Comparison of ENCODE assay signal across 22 cellular contexts in the genomic region with DNA sequence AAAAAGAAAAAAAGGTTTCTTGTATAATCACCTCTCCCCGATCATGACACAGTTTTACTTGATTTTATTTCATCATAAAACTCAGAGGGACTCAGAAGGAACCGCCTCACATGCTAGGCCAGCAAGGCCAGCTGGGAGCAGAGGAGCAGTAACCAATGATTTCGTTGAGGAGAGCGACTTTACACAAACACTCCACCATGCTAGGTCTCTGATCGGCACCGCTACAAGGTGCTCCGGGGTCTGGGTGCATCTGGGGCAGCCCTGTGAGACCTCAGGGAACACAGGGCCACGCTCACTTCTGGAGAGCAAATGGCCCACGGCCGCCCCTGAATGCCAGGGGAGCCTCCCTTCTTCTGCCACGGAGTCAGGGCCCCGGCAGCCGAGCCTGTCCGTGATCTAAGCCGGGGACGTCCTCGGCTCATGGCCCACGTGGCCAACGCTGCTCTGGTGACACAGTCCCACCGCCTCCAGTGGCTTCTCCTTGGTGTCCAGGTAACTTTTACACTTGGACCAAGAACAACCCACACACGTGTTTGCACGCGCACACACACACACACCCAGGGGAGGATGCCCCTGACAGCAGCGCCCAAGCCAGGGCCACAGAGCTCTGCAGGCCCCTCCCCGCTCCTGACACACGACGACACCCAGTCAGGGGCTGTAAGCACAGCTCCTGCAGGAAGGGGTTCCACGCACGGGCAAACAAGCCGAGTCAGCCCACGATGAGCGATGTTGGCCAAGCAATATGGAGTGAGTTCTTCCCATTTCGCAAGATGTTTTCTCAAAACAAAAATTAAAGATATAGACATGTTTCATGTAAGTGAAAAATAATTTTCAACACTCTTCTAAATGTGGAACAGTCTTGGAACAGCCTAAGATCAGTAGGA.
DNase-seq lines count a peak whose midpoint lies in the region; ATAC-seq and TF ChIP-seq lines count a peak whose summit lies in the region.
"Had no signal": no experiment of that assay in that cellular context is flagged by ENCODE, and none has a peak within 500 bp of the region (broad histone marks: within the 10 kb centered on the region; RNA-seq: fewer than 3 reads in every experiment).

No MANE protein-coding gene starts in this region.

- H3K4me3 ChIP-seq in BLaER1 treated with 17β-estradiol and CSF1 and Interleukin-3, amounts not matched to agents 10 nM and 100 nM = peak overlapping the region; percentile 19 to 61 (median 44); a peak in 16 of 20 replicates
- no peak overlapping the region for H3K4me3 ChIP-seq in SJCRH30
- no peak overlapping the region for H3K4me3 ChIP-seq in neural cell (ENCODE audit: low read length)
- H3K4me3 ChIP-seq: psoas muscle, SK-N-MC, tibial artery had no signal

- H3K4me3 Mint-ChIP-seq in CD4-positive, alpha-beta T cell = peak overlapping the region; percentile 3
- H3K4me3 Mint-ChIP-seq: HFFc6; T-helper 2 cell treated with Interferon-gamma antibody and Interleukin-4, amounts not matched to agents 5 μg/mL and 100 μg/mL, for 36 hours had no signal

- H3K9me3 Mint-ChIP-seq in CD4-positive, alpha-beta T cell = no peaks in the 10 kb centered on the region
- H3K9me3 Mint-ChIP-seq: T-helper 2 cell treated with Interferon-gamma antibody and Interleukin-4, amounts not matched to agents 5 μg/mL and 100 μg/mL, for 36 hours had no signal

- no peak for DNase-seq in CD4-positive, alpha-beta T cell
- no peak for DNase-seq in SJCRH30
- DNase-seq in HPDE6-E6E7 (ENCODE audit: extremely low spot score) = no peak
- DNase-seq in hepatic stellate cell (ENCODE audit: low spot score) = no peak
- no peak for DNase-seq in GM19240 (ENCODE audit: insufficient read length, low spot score)
- DNase-seq: activated CD4-positive, alpha-beta T cell treated with anti-CD3 and anti-CD28 coated beads, Interleukin-2, amount 50 U/mL, for 4 hours; activated effector memory CD4-positive, alpha-beta T cell treated with anti-CD3 and anti-CD28 coated beads, Interleukin-2, amount 50 U/mL, for 16 hours; amniotic stem cell; HFFc6; NCI-H1417 treated with DMSO at 0.1 percent for 48 hours; NCI-H510A; NK-92 treated with Interleukin-12 subunit alpha and Interleukin-12 subunit beta, amount 100 ng/mL, for 24 hours; psoas muscle; stimulated activated CD4-positive, alpha-beta T cell treated with anti-CD3 and anti-CD28 coated beads, Interleukin-4, amount 100 ng/mL, for 24 hours; stimulated activated naive CD4-positive, alpha-beta T cell treated with Interleukin-2 at 50 U/mL for 16 hours; WERI-Rb-1 had no signal

- peaks cover 93% of the 10 kb centered on the region for H3K79me2 ChIP-seq in neural cell (replicated peaks; ENCODE audit: insufficient read depth, low read length)

- no peak overlapping the region for H2AFZ ChIP-seq in neural cell (ENCODE audit: low read depth, low read length)

- CTCF ChIA-PET in CD4-positive, alpha-beta T cell (lab: Charles Lee) = no interaction called here

- H3K27me3 ChIP-seq in BLaER1 treated with 17β-estradiol and CSF1 and Interleukin-3, amounts not matched to agents 10 nM and 100 nM = peaks cover 0 to 65% (median under 1%) of the 10 kb centered on the region in 11 experiments; a peak in 10 of 22 replicates
- H3K27me3 ChIP-seq in CD4-positive, alpha-beta T cell (ENCODE audit: control insufficient read depth, insufficient read depth, low read length) = peaks cover 6% of the 10 kb centered on the region
- H3K27me3 ChIP-seq in SJCRH30 (no peaks in the 10 kb centered on the region), neural cell (ENCODE audit: insufficient read depth, low read depth, low read length) (no peaks in the 10 kb centered on the region)

- peak overlapping the region in 10 of 11 experiments; percentile 11 to 85 (median 72); a peak in 18 of 22 replicates for H3K9ac ChIP-seq in BLaER1 treated with 17β-estradiol and CSF1 and Interleukin-3, amounts not matched to agents 10 nM and 100 nM
- peak overlapping the region; percentile 12 for H3K9ac ChIP-seq in neural cell (ENCODE audit: low read length)

- intact Hi-C loops in CD4-positive, alpha-beta T cell (cut with DNase I, micrococcal nuclease) = loop anchor here in 1 of 2 experiments (5.0 kb wide), 1 partner anchor 57 kb away; no protein-coding TSS in a partner anchor

- no peak for TF ChIP-seq CTCF in CD4-positive, alpha-beta T cell (IDR thresholded peaks at IDR 0.05)
- no peak for TF ChIP-seq CTCF in neural cell (IDR thresholded peaks at IDR 0.05; ENCODE audit: poor library complexity, severe bottlenecking)

- H3K36me3 Mint-ChIP-seq in CD4-positive, alpha-beta T cell (ENCODE audit: low read depth) = no peaks in the 10 kb centered on the region

- H3F3A ChIP-seq in neural cell (ENCODE audit: insufficient read depth, low read length, poor library complexity, severe bottlenecking) = no peaks in the 10 kb centered on the region

- H4K20me1 ChIP-seq in BLaER1 treated with 17β-estradiol and CSF1 and Interleukin-3, amounts not matched to agents 10 nM and 100 nM = peaks cover 0 to under 1% (median 0%) of the 10 kb centered on the region in 11 experiments; a peak in 1 of 22 replicates
- peaks cover 27% of the 10 kb centered on the region for H4K20me1 ChIP-seq in neural cell (ENCODE audit: insufficient read depth)

- H3K9me2 ChIP-seq in neural cell (ENCODE audit: insufficient read depth, low read length) = no peaks in the 10 kb centered on the region

- peak overlapping the region in 10 of 11 experiments; percentile 41 to 98 (median 86); a peak in 20 of 22 replicates for H3K27ac ChIP-seq in BLaER1 treated with 17β-estradiol and CSF1 and Interleukin-3, amounts not matched to agents 10 nM and 100 nM
- no peak overlapping the region for H3K27ac ChIP-seq in CD4-positive, alpha-beta T cell (ENCODE audit: low read depth, low read length)
- H3K27ac ChIP-seq in SJCRH30 (peak overlapping the region; percentile 49), neural cell (ENCODE audit: low read length) (peak overlapping the region; percentile 49)
- H3K27ac ChIP-seq: neutrophil, psoas muscle, SK-N-MC, tibial artery, WERI-Rb-1 had no signal

- H3K9me3 ChIP-seq in BLaER1 treated with 17β-estradiol and CSF1 and Interleukin-3, amounts not matched to agents 10 nM and 100 nM (replicated peaks in 1 of 11) = peaks cover 0 to 3% (median 0%) of the 10 kb centered on the region in 11 experiments; a peak in 1 of 22 replicates
- H3K9me3 ChIP-seq in CD4-positive, alpha-beta T cell (ENCODE audit: control insufficient read depth, low read length) = no peaks in the 10 kb centered on the region
- H3K9me3 ChIP-seq in SJCRH30 (replicated peaks) = no peaks in the 10 kb centered on the region
- no peaks in the 10 kb centered on the region for H3K9me3 ChIP-seq in neural cell (ENCODE audit: low read length)
- H3K9me3 ChIP-seq: neutrophil, psoas muscle had no signal

- no peak overlapping the region for H3K27ac Mint-ChIP-seq in CD4-positive, alpha-beta T cell
- H3K27ac Mint-ChIP-seq: HFFc6; T-helper 2 cell treated with Interferon-gamma antibody and Interleukin-4, amounts not matched to agents 5 μg/mL and 100 μg/mL, for 36 hours had no signal

- H3K27me3 Mint-ChIP-seq in CD4-positive, alpha-beta T cell = peaks cover 24% of the 10 kb centered on the region

- POLR2A ChIA-PET in CD4-positive, alpha-beta T cell (lab: Charles Lee) = no interaction called here

- peak overlapping the region; percentile 85 to 97 (median 92) for H3K4me2 ChIP-seq in BLaER1 treated with 17β-estradiol and CSF1 and Interleukin-3, amounts not matched to agents 10 nM and 100 nM
- H3K4me2 ChIP-seq in neural cell (ENCODE audit: low read length) = no peak overlapping the region

- ATAC-seq in CD4-positive, alpha-beta T cell (ENCODE audit: poor library complexity) = no peak
- ATAC-seq: psoas muscle had no signal

- no peaks in the 10 kb centered on the region for H3K36me3 ChIP-seq in BLaER1 treated with 17β-estradiol and CSF1 and Interleukin-3, amounts not matched to agents 10 nM and 100 nM
- H3K36me3 ChIP-seq in SJCRH30 (no peaks in the 10 kb centered on the region), neural cell (ENCODE audit: insufficient read depth, low read length) (peaks cover 13% of the 10 kb centered on the region)
- H3K36me3 ChIP-seq: neutrophil, tibial artery, WERI-Rb-1 had no signal

- TF ChIP-seq RAD21 in neural cell (conservative IDR thresholded peaks at IDR 0.05) = no peak

- TF ChIP-seq EP300 in neural cell (conservative IDR thresholded peaks at IDR 0.05; ENCODE audit: poor library complexity, severe bottlenecking) = no peak

- H3K4me1 Mint-ChIP-seq in CD4-positive, alpha-beta T cell (ENCODE audit: low read depth) = peaks cover 28% of the 10 kb centered on the region

- H3K4me1 ChIP-seq in BLaER1 treated with 17β-estradiol and CSF1 and Interleukin-3, amounts not matched to agents 10 nM and 100 nM = peaks cover 45 to 94% (median 88%) of the 10 kb centered on the region in 10 experiments
- H3K4me1 ChIP-seq in SJCRH30 = peaks cover 23% of the 10 kb centered on the region
- H3K4me1 ChIP-seq: psoas muscle, tibial artery had no signal

TF ChIP-seq in neural cell, 6 proteins besides CTCF, POLR2A, EP300 and RAD21 (continues in another document):
- no peak for TF ChIP-seq EZH2 (IDR thresholded peaks at IDR 0.05; ENCODE audit: borderline replicate concordance, insufficient read depth, low read length, poor library complexity, severe bottlenecking)
- TF ChIP-seq SMC3 (conservative IDR thresholded peaks at IDR 0.05; ENCODE audit: poor library complexity) = no peak
- TF ChIP-seq MXI1 (conservative IDR thresholded peaks at IDR 0.05; ENCODE audit: poor library complexity, severe bottlenecking) = no peak
- no peak for TF ChIP-seq POLR2AphosphoS5 (IDR thresholded peaks at IDR 0.05)
- no peak for TF ChIP-seq TAF1 (IDR thresholded peaks at IDR 0.05; ENCODE audit: low read depth)

Comparison
In these comparisons a context has a peak if more than half of its experiments do, and no peak if none do; other contexts are left out.
1. H3K4me3 ChIP-seq: peak in BLaER1 treated with 17β-estradiol and CSF1 and Interleukin-3, amounts not matched to agents 10 nM and 100 nM (10 of 10); none in SJCRH30 (single experiment) and neural cell (single experiment).